In genomic region chr7:13467111-13467547, GRCh38 we compare ENCODE assay signal across 15 cellular contexts.
A peak's percentile ranks its signal among the peaks of the same experiment; 100 is the strongest.
DNase-seq lines count a peak whose midpoint lies in the region; ATAC-seq, FAIRE-seq and TF ChIP-seq lines count a peak whose summit lies in the region.
"Had no signal": no experiment of that assay in that cellular context is flagged by ENCODE, and none has a peak within 500 bp of the region (broad histone marks: within the 10 kb centered on the region; RNA-seq: fewer than 3 reads in every experiment).

No MANE protein-coding gene starts in this region.

- TF ChIP-seq CTCF in BE2C (IDR thresholded peaks at IDR 0.05; ENCODE audit: low read depth, low read length) (no peak), glutamatergic neuron (IDR thresholded peaks at IDR 0.05; ENCODE audit: partially characterized antibody, unreplicated experiment) (no peak)

- H3K9me3 ChIP-seq in BE2C: no peaks in the 10 kb centered on the region

- no peaks in the 10 kb centered on the region for H3K36me3 Mint-ChIP-seq in glutamatergic neuron (ENCODE audit: unreplicated experiment)
- H3K36me3 Mint-ChIP-seq: CD8-positive, alpha-beta memory T cell had no signal

- H3K9me3 Mint-ChIP-seq in glutamatergic neuron (ENCODE audit: unreplicated experiment): peaks cover 7% of the 10 kb centered on the region
- H3K9me3 Mint-ChIP-seq: activated CD4-positive, alpha-beta memory T cell treated with anti-CD3 and anti-CD28 coated beads, Interleukin-2, amount 10 ng/mL, durations not matched to agents 7 days and 5 days; activated T-cell treated with anti-CD3 and anti-CD28 coated beads, Interleukin-2, amount 50 U/mL, for 4 hours; CD8-positive, alpha-beta memory T cell had no signal

- no peak for ATAC-seq in GM18511 (IDR thresholded peaks at IDR 0.05; ENCODE audit: unreplicated experiment)
- ATAC-seq: activated T-cell treated with anti-CD3 and anti-CD28 coated beads, Interleukin-2, amount 50 U/mL, for 4 hours; PC-3 had no signal

- peak; percentile 35 for DNase-seq in BE2C
- peak; percentile 86 for DNase-seq in NCI-H1417 treated with DMSO at 0.1 percent for 48 hours (lab: John Stamatoyannopoulos, UW)
- DNase-seq in NCI-H82 (lab: John Stamatoyannopoulos, UW): peak; percentile 94
- DNase-seq in glutamatergic neuron: peak; percentile 23
- DNase-seq in stimulated activated CD4-positive, alpha-beta T cell treated with anti-CD3 and anti-CD28 coated beads, Interleukin-4, amount 100 ng/mL, for 1 hour: no peak
- DNase-seq in stimulated activated naive CD4-positive, alpha-beta T cell treated with Interleukin-2 at 50 U/mL for 16 hours (lab: John Stamatoyannopoulos, UW): no peak
- no peak for DNase-seq in frontal cortex (ENCODE audit: low spot score in 2 of 2)
- DNase-seq: activated CD4-positive, alpha-beta memory T cell treated with anti-CD3 and anti-CD28 coated beads, Interleukin-2, amount 10 ng/mL, durations not matched to agents 7 days and 5 days; activated T-cell treated with anti-CD3 and anti-CD28 coated beads, Interleukin-2, amount 50 U/mL, for 4 hours; CD8-positive, alpha-beta memory T cell; NCI-H345; PC-3 had no signal

- H3K4me1 Mint-ChIP-seq in glutamatergic neuron (ENCODE audit: low read depth, unreplicated experiment): peaks cover 42% of the 10 kb centered on the region
- H3K4me1 Mint-ChIP-seq: activated CD4-positive, alpha-beta memory T cell treated with anti-CD3 and anti-CD28 coated beads, Interleukin-2, amount 10 ng/mL, durations not matched to agents 7 days and 5 days; CD8-positive, alpha-beta memory T cell had no signal

- peak overlapping the region; percentile 85 for H3K27ac Mint-ChIP-seq in glutamatergic neuron (ENCODE audit: unreplicated experiment)
- H3K27ac Mint-ChIP-seq: activated CD4-positive, alpha-beta memory T cell treated with anti-CD3 and anti-CD28 coated beads, Interleukin-2, amount 10 ng/mL, durations not matched to agents 7 days and 5 days; CD8-positive, alpha-beta memory T cell had no signal

- no peak overlapping the region for H3K4me3 ChIP-seq in BE2C (ENCODE audit: low read depth, low read length)

- H3K36me3 ChIP-seq in BE2C: no peaks in the 10 kb centered on the region

- H3K27me3 Mint-ChIP-seq in glutamatergic neuron (ENCODE audit: unreplicated experiment): peaks cover 4% of the 10 kb centered on the region
- H3K27me3 Mint-ChIP-seq: activated CD4-positive, alpha-beta memory T cell treated with anti-CD3 and anti-CD28 coated beads, Interleukin-2, amount 10 ng/mL, durations not matched to agents 7 days and 5 days had no signal

- no peak for FAIRE-seq in frontal cortex (lab: Jason Lieb, UNC)
- FAIRE-seq: GM12892, keratinocyte had no signal

- H3K4me3 Mint-ChIP-seq in glutamatergic neuron (ENCODE audit: unreplicated experiment): peak overlapping the region; percentile 50
- H3K4me3 Mint-ChIP-seq: activated CD4-positive, alpha-beta memory T cell treated with anti-CD3 and anti-CD28 coated beads, Interleukin-2, amount 10 ng/mL, durations not matched to agents 7 days and 5 days; activated T-cell treated with anti-CD3 and anti-CD28 coated beads, Interleukin-2, amount 50 U/mL, for 4 hours; CD8-positive, alpha-beta memory T cell had no signal

- peaks cover 3% of the 10 kb centered on the region; the same call in 1 of the 2 replicates for H3K4me1 ChIP-seq in BE2C

- H3K27me3 ChIP-seq in BE2C: peaks cover 29% of the 10 kb centered on the region

Comparison
In these comparisons a context has a peak if more than half of its experiments do, and no peak if none do; other contexts are left out.
1. DNase-seq: peak in BE2C (single experiment), NCI-H1417 treated with DMSO at 0.1 percent for 48 hours (single experiment), NCI-H82 (single experiment) and glutamatergic neuron (single experiment); none in stimulated activated CD4-positive, alpha-beta T cell treated with anti-CD3 and anti-CD28 coated beads, Interleukin-4, amount 100 ng/mL, for 1 hour (single experiment), stimulated activated naive CD4-positive, alpha-beta T cell treated with Interleukin-2 at 50 U/mL for 16 hours (single experiment) and frontal cortex (0 of 2).